1 cellular context compared by ENCODE assay signal in the genomic region with DNA sequence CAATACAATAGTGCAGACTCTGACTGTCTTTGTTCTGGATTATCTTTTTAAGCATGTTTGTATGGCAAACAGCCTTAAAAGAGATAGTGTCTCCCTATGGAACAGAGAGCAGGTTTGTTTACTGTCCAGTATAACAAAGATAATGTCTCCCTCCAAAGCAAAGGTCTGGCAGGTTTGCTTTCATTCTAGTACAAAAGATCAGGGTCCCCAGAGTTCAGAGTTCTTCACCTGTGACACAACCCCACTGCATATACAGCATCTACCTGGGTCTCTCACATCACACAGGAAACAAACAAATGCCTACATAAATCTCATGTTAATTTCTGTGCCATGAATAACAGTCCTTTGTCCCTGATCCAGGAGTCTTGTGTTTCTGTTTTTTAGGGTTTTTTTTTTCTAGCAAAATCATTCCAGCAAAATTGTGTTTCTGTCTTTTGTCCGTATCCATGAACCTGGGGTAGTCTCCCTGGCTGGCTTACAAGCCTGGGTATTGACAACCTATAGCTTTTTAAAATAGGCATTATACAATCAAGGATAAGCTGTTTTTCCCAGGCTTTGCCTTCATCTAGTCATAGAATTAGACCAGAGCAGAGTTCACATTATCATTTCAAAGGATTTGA.
TF ChIP-seq lines count a peak whose summit lies in the region.

No MANE protein-coding gene starts in this region.

TF ChIP-seq in HepG2, 621 proteins besides CTCF, POLR2A, EP300 and RAD21 (continued from another document and continues in another):
- TF ChIP-seq, protein P1, sequence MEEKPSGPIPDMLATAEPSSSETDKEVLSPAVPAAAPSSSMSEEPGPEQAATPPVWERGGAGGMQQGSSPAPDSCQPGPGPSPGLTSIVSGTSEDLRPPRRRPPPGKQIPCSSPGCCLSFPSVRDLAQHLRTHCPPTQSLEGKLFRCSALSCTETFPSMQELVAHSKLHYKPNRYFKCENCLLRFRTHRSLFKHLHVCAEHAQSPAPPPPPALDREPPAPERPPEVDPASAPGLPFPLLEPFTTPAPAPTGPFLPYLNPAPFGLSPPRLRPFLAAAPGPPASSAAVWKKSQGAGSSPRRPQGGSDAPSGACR (CRISPR knock-in tag; IDR thresholded peaks at IDR 0.05) = no peak
- TF ChIP-seq, protein P2, sequence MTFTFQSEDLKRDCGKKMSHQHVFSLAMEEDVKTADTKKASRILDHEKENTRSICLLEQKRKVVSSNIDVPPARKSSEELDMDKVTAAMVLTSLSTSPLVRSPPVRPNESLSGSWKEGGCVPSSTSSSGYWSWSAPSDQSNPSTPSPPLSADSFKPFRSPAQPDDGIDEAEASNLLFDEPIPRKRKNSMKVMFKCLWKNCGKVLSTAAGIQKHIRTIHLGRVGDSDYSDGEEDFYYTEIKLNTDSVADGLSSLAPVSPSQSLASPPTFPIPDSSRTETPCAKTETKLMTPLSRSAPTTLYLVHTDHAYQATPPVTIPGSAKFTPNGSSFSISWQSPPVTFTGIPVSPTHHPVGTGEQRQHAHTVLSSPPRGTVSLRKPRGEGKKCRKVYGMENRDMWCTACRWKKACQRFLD (CRISPR knock-in tag; IDR thresholded peaks at IDR 0.05; ENCODE audit: borderline replicate concordance) = no peak
- TF ChIP-seq ATF7-NPFF (CRISPR knock-in tag; IDR thresholded peaks at IDR 0.05; ENCODE audit: low read depth) (no peak), MBNL3 (CRISPR knock-in tag; conservative IDR thresholded peaks at IDR 0.05) (no peak), CCDC6 (CRISPR knock-in tag; IDR thresholded peaks at IDR 0.05) (no peak), TBX3 (IDR thresholded peaks at IDR 0.05; ENCODE audit: borderline replicate concordance) (peak; percentile 69), TCF7 (IDR thresholded peaks at IDR 0.05; ENCODE audit: low read depth) (peak; percentile 94), KLF16 (CRISPR knock-in tag; IDR thresholded peaks at IDR 0.05) (0 out of 4 replicates have a peak, but pooled peaks of 1 of the 2 experiments have one; percentile 35), ELF1 (CRISPR knock-in tag; IDR thresholded peaks at IDR 0.05) (0 out of 2 replicates have a peak, but pooled peaks have one; percentile 20), ZNF431 (CRISPR knock-in tag; IDR thresholded peaks at IDR 0.05; ENCODE audit: borderline replicate concordance, low read depth) (no peak), SIX4 (CRISPR knock-in tag; IDR thresholded peaks at IDR 0.05) (no peak), ZNF577 (CRISPR knock-in tag; IDR thresholded peaks at IDR 0.05; ENCODE audit: borderline replicate concordance, low read depth) (no peak), CREB1 (IDR thresholded peaks at IDR 0.05) (no peak), CREB1 (CRISPR knock-in tag; IDR thresholded peaks at IDR 0.05) (peak; percentile 73; the same call in 1 of the 2 replicates), ZNF333 (CRISPR knock-in tag; IDR thresholded peaks at IDR 0.05; ENCODE audit: borderline replicate concordance) (no peak), ZNF331 (CRISPR knock-in tag; IDR thresholded peaks at IDR 0.05) (peak; percentile 49; the same call in 1 of the 2 replicates), GZF1 (CRISPR knock-in tag; IDR thresholded peaks at IDR 0.05) (no peak), ZSCAN21 (CRISPR knock-in tag; IDR thresholded peaks at IDR 0.05; ENCODE audit: borderline replicate concordance) (no peak), ZNF672 (CRISPR knock-in tag; IDR thresholded peaks at IDR 0.05) (no peak), SAP130 (CRISPR knock-in tag; IDR thresholded peaks at IDR 0.05; ENCODE audit: low read depth) (peak; percentile 69), HNRNPK (IDR thresholded peaks at IDR 0.05; ENCODE audit: low read depth, low read length, poor library complexity, severe bottlenecking) (no peak), SMYD3 (CRISPR knock-in tag; IDR thresholded peaks at IDR 0.05) (no peak), ZEB1 (IDR thresholded peaks at IDR 0.05; ENCODE audit: insufficient replicate concordance, low read depth) (peak; percentile 95), ARHGAP35 (CRISPR knock-in tag; IDR thresholded peaks at IDR 0.05; ENCODE audit: borderline replicate concordance) (no peak), CBX2 (IDR thresholded peaks at IDR 0.05; ENCODE audit: low read depth, low read length) (no peak), CBX2 (CRISPR knock-in tag; IDR thresholded peaks at IDR 0.05; ENCODE audit: low read depth) (no peak), MIER2 (CRISPR knock-in tag; IDR thresholded peaks at IDR 0.05) (0 out of 2 replicates have a peak, but pooled peaks have one; percentile 50), ZIK1 (CRISPR knock-in tag; IDR thresholded peaks at IDR 0.05; ENCODE audit: borderline replicate concordance, low read depth) (no peak), POLR2AphosphoS2 (IDR thresholded peaks at IDR 0.05; ENCODE audit: low read depth, low read length) (no peak), NFIB (CRISPR knock-in tag; IDR thresholded peaks at IDR 0.05; ENCODE audit: borderline replicate concordance) (no peak), HNRNPLL (IDR thresholded peaks at IDR 0.05; ENCODE audit: low read depth, low read length, poor library complexity, severe bottlenecking) (no peak)
- TF ChIP-seq, protein P3, sequence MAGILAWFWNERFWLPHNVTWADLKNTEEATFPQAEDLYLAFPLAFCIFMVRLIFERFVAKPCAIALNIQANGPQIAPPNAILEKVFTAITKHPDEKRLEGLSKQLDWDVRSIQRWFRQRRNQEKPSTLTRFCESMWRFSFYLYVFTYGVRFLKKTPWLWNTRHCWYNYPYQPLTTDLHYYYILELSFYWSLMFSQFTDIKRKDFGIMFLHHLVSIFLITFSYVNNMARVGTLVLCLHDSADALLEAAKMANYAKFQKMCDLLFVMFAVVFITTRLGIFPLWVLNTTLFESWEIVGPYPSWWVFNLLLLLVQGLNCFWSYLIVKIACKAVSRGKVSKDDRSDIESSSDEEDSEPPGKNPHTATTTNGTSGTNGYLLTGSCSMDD (CRISPR knock-in tag; IDR thresholded peaks at IDR 0.05) = no peak
- TF ChIP-seq, protein P4, sequence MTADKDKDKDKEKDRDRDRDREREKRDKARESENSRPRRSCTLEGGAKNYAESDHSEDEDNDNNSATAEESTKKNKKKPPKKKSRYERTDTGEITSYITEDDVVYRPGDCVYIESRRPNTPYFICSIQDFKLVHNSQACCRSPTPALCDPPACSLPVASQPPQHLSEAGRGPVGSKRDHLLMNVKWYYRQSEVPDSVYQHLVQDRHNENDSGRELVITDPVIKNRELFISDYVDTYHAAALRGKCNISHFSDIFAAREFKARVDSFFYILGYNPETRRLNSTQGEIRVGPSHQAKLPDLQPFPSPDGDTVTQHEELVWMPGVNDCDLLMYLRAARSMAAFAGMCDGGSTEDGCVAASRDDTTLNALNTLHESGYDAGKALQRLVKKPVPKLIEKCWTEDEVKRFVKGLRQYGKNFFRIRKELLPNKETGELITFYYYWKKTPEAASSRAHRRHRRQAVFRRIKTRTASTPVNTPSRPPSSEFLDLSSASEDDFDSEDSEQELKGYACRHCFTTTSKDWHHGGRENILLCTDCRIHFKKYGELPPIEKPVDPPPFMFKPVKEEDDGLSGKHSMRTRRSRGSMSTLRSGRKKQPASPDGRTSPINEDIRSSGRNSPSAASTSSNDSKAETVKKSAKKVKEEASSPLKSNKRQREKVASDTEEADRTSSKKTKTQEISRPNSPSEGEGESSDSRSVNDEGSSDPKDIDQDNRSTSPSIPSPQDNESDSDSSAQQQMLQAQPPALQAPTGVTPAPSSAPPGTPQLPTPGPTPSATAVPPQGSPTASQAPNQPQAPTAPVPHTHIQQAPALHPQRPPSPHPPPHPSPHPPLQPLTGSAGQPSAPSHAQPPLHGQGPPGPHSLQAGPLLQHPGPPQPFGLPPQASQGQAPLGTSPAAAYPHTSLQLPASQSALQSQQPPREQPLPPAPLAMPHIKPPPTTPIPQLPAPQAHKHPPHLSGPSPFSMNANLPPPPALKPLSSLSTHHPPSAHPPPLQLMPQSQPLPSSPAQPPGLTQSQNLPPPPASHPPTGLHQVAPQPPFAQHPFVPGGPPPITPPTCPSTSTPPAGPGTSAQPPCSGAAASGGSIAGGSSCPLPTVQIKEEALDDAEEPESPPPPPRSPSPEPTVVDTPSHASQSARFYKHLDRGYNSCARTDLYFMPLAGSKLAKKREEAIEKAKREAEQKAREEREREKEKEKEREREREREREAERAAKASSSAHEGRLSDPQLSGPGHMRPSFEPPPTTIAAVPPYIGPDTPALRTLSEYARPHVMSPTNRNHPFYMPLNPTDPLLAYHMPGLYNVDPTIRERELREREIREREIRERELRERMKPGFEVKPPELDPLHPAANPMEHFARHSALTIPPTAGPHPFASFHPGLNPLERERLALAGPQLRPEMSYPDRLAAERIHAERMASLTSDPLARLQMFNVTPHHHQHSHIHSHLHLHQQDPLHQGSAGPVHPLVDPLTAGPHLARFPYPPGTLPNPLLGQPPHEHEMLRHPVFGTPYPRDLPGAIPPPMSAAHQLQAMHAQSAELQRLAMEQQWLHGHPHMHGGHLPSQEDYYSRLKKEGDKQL (CRISPR knock-in tag; IDR thresholded peaks at IDR 0.05; ENCODE audit: low read depth) = peak; percentile 68; the same call in 1 of the 2 replicates
- TF ChIP-seq, protein P5, sequence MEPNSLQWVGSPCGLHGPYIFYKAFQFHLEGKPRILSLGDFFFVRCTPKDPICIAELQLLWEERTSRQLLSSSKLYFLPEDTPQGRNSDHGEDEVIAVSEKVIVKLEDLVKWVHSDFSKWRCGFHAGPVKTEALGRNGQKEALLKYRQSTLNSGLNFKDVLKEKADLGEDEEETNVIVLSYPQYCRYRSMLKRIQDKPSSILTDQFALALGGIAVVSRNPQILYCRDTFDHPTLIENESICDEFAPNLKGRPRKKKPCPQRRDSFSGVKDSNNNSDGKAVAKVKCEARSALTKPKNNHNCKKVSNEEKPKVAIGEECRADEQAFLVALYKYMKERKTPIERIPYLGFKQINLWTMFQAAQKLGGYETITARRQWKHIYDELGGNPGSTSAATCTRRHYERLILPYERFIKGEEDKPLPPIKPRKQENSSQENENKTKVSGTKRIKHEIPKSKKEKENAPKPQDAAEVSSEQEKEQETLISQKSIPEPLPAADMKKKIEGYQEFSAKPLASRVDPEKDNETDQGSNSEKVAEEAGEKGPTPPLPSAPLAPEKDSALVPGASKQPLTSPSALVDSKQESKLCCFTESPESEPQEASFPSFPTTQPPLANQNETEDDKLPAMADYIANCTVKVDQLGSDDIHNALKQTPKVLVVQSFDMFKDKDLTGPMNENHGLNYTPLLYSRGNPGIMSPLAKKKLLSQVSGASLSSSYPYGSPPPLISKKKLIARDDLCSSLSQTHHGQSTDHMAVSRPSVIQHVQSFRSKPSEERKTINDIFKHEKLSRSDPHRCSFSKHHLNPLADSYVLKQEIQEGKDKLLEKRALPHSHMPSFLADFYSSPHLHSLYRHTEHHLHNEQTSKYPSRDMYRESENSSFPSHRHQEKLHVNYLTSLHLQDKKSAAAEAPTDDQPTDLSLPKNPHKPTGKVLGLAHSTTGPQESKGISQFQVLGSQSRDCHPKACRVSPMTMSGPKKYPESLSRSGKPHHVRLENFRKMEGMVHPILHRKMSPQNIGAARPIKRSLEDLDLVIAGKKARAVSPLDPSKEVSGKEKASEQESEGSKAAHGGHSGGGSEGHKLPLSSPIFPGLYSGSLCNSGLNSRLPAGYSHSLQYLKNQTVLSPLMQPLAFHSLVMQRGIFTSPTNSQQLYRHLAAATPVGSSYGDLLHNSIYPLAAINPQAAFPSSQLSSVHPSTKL (CRISPR knock-in tag; IDR thresholded peaks at IDR 0.05) = peak; percentile 96
- TF ChIP-seq, protein P6, sequence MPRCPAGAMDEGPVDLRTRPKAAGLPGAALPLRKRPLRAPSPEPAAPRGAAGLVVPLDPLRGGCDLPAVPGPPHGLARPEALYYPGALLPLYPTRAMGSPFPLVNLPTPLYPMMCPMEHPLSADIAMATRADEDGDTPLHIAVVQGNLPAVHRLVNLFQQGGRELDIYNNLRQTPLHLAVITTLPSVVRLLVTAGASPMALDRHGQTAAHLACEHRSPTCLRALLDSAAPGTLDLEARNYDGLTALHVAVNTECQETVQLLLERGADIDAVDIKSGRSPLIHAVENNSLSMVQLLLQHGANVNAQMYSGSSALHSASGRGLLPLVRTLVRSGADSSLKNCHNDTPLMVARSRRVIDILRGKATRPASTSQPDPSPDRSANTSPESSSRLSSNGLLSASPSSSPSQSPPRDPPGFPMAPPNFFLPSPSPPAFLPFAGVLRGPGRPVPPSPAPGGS (CRISPR knock-in tag; IDR thresholded peaks at IDR 0.05) = no peak
- TF ChIP-seq, protein P7, sequence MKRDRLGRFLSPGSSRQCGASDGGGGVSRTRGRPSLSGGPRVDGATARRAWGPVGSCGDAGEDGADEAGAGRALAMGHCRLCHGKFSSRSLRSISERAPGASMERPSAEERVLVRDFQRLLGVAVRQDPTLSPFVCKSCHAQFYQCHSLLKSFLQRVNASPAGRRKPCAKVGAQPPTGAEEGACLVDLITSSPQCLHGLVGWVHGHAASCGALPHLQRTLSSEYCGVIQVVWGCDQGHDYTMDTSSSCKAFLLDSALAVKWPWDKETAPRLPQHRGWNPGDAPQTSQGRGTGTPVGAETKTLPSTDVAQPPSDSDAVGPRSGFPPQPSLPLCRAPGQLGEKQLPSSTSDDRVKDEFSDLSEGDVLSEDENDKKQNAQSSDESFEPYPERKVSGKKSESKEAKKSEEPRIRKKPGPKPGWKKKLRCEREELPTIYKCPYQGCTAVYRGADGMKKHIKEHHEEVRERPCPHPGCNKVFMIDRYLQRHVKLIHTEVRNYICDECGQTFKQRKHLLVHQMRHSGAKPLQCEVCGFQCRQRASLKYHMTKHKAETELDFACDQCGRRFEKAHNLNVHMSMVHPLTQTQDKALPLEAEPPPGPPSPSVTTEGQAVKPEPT (CRISPR knock-in tag; IDR thresholded peaks at IDR 0.05; ENCODE audit: low read depth) = no peak
- TF ChIP-seq, protein P8, sequence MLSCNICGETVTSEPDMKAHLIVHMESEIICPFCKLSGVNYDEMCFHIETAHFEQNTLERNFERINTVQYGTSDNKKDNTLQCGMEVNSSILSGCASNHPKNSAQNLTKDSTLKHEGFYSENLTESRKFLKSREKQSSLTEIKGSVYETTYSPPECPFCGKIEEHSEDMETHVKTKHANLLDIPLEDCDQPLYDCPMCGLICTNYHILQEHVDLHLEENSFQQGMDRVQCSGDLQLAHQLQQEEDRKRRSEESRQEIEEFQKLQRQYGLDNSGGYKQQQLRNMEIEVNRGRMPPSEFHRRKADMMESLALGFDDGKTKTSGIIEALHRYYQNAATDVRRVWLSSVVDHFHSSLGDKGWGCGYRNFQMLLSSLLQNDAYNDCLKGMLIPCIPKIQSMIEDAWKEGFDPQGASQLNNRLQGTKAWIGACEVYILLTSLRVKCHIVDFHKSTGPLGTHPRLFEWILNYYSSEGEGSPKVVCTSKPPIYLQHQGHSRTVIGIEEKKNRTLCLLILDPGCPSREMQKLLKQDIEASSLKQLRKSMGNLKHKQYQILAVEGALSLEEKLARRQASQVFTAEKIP (CRISPR knock-in tag; IDR thresholded peaks at IDR 0.05; ENCODE audit: borderline replicate concordance) = no peak
- TF ChIP-seq, protein P9, sequence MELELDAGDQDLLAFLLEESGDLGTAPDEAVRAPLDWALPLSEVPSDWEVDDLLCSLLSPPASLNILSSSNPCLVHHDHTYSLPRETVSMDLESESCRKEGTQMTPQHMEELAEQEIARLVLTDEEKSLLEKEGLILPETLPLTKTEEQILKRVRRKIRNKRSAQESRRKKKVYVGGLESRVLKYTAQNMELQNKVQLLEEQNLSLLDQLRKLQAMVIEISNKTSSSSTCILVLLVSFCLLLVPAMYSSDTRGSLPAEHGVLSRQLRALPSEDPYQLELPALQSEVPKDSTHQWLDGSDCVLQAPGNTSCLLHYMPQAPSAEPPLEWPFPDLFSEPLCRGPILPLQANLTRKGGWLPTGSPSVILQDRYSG (CRISPR knock-in tag; IDR thresholded peaks at IDR 0.05) = no peak
